Comparison of ENCODE assay signal across 37 cellular contexts in genomic region chr1:72693899-72694298, GRCh38.
DNase-seq lines count a peak whose midpoint lies in the region; ATAC-seq, FAIRE-seq and TF ChIP-seq lines count a peak whose summit lies in the region.
"Had no signal": no experiment of that assay in that cellular context is flagged by ENCODE, and none has a peak within 500 bp of the region (broad histone marks: within the 10 kb centered on the region; RNA-seq: fewer than 3 reads in every experiment).

No MANE protein-coding gene starts in this region.

- H3K4me1 ChIP-seq in K562 (replicated peaks in 1 of 2; ENCODE audit: control insufficient read depth in 2 of 2, insufficient read depth in 2 of 2, low read length in 2 of 2) (no peaks in the 10 kb centered on the region), trophoblast cell (ENCODE audit: control insufficient read depth in 1 of 2, insufficient read depth in 2 of 2, low read length in 2 of 2) (peaks cover 0 to 8% of the 10 kb centered on the region in 2 experiments), HepG2 (ENCODE audit: insufficient read depth, low read length) (no peaks in the 10 kb centered on the region)
- H3K4me1 ChIP-seq: A549; BE2C; BLaER1; BLaER1 treated with 17β-estradiol and CSF1 and Interleukin-3, amounts not matched to agents 10 nM and 100 nM; Caco-2 had no signal

- H4K20me1 ChIP-seq in K562 (replicated peaks; ENCODE audit: control insufficient read depth, insufficient read depth, low read length): no peaks in the 10 kb centered on the region
- H4K20me1 ChIP-seq in HepG2 (ENCODE audit: insufficient read depth, low read length): no peaks in the 10 kb centered on the region
- H4K20me1 ChIP-seq: BLaER1; BLaER1 treated with 17β-estradiol and CSF1 and Interleukin-3, amounts not matched to agents 10 nM and 100 nM had no signal

- H3K14ac ChIP-seq in trophoblast cell (ENCODE audit: low read length): no peak overlapping the region

- in situ Hi-C loops in K562 (cut with MboI) (no loop called here), HepG2 (cut with HindIII; ENCODE audit: extremely low pct_ligation_motif_present, low pct_unique_long_range_greater_than_20kb) (no loop called here)

- H3K4me3 Mint-ChIP-seq in type B pancreatic cell (peak overlapping the region; percentile 40), osteocyte (ENCODE audit: unreplicated experiment) (no peak overlapping the region)
- H3K4me3 Mint-ChIP-seq: B cell; CD14-positive monocyte; CD4-positive, alpha-beta memory T cell; CD4-positive, alpha-beta T cell; CD4-positive, CD25-positive, alpha-beta regulatory T cell; CD8-positive, alpha-beta memory T cell; CD8-positive, alpha-beta T cell had no signal

- H2AFZ ChIP-seq in K562 (ENCODE audit: low read depth, low read length) (no peak overlapping the region), trophoblast cell (ENCODE audit: insufficient read depth, low read length, poor library complexity) (no peak overlapping the region), HepG2 (ENCODE audit: low read length) (no peak overlapping the region)

- peaks cover 7% of the 10 kb centered on the region for H3K79me1 ChIP-seq in trophoblast cell (ENCODE audit: low read length)

- H3K27me3 Mint-ChIP-seq in type B pancreatic cell (no peaks in the 10 kb centered on the region), osteocyte (ENCODE audit: unreplicated experiment) (no peaks in the 10 kb centered on the region)
- H3K27me3 Mint-ChIP-seq: B cell; CD4-positive, alpha-beta memory T cell; CD4-positive, alpha-beta T cell; CD4-positive, CD25-positive, alpha-beta regulatory T cell; CD8-positive, alpha-beta memory T cell had no signal

- H3K9ac ChIP-seq in K562 (ENCODE audit: insufficient read depth in 1 of 2, low read depth in 2 of 2, low read length in 2 of 2) (no peak overlapping the region), trophoblast cell (ENCODE audit: low read length) (no peak overlapping the region), HepG2 (ENCODE audit: insufficient read depth, low read depth, low read length) (no peak overlapping the region)
- H3K9ac ChIP-seq: BLaER1; BLaER1 treated with 17β-estradiol and CSF1 and Interleukin-3, amounts not matched to agents 10 nM and 100 nM had no signal

- FAIRE-seq in K562 (lab: Jason Lieb, UNC) (no peak), HepG2 (lab: Jason Lieb, UNC) (no peak)
- FAIRE-seq: A204.1, A549, D721Med had no signal

- H3K4me1 Mint-ChIP-seq in type B pancreatic cell (ENCODE audit: unreplicated experiment): no peaks in the 10 kb centered on the region
- no peaks in the 10 kb centered on the region for H3K4me1 Mint-ChIP-seq in osteocyte (ENCODE audit: unreplicated experiment)
- H3K4me1 Mint-ChIP-seq: B cell; CD14-positive monocyte; CD4-positive, alpha-beta memory T cell; CD4-positive, CD25-positive, alpha-beta regulatory T cell; CD8-positive, alpha-beta memory T cell had no signal

- no peak for TF ChIP-seq POLR2A in K562 (conservative IDR thresholded peaks at IDR 0.05)
- no peak for TF ChIP-seq POLR2A in HepG2 (IDR thresholded peaks at IDR 0.05; ENCODE audit: insufficient read depth in 1 of 2, low read depth in 2 of 2, low read length in 2 of 2)

- POLR2A ChIA-PET in K562 (lab: Yijun Ruan, JAX) (no interaction called here), HepG2 (lab: Yijun Ruan, JAX) (no interaction called here)

- H2BK120ac ChIP-seq in trophoblast cell (ENCODE audit: insufficient read depth, low read length, poor library complexity): no peak overlapping the region

- H4K12ac ChIP-seq in trophoblast cell (ENCODE audit: low read depth, low read length): no peak overlapping the region

- 0% methylated on average over 1 of the region's 1 CpG for WGBS in K562 (ENCODE audit: insufficient coverage, low coverage, missing lambda C conversion rate)
- WGBS in trophoblast cell (ENCODE audit: extremely low coverage, insufficient coverage, insufficient read length): no CpG with 5 or more reads among the region's 1 CpG
- WGBS in HepG2 (ENCODE audit: low lambda C conversion rate): 0% methylated on average over 1 of the region's 1 CpG

- peak overlapping the region; percentile 38 for H3K27ac Mint-ChIP-seq in type B pancreatic cell
- H3K27ac Mint-ChIP-seq in osteocyte (ENCODE audit: unreplicated experiment): no peak overlapping the region
- H3K27ac Mint-ChIP-seq: B cell; CD14-positive monocyte; CD4-positive, alpha-beta memory T cell; CD4-positive, alpha-beta T cell; CD4-positive, CD25-positive, alpha-beta regulatory T cell; CD8-positive, alpha-beta memory T cell; CD8-positive, alpha-beta T cell had no signal

- ATAC-seq in K562 (no peak), HepG2 (no peak), HG02885 (IDR thresholded peaks at IDR 0.05; ENCODE audit: poor library complexity, unreplicated experiment) (no peak)
- ATAC-seq: A549; CD8-positive, alpha-beta T cell had no signal

- H3K27ac ChIP-seq in VCaP (peak overlapping the region; percentile 77), K562 (ENCODE audit: extremely low read depth, low read depth, low read length) (no peak overlapping the region), trophoblast cell (ENCODE audit: low read depth, low read length) (peak overlapping the region; percentile 77), HepG2 (ENCODE audit: extremely low read length, insufficient read depth, low read length) (no peak overlapping the region)
- H3K27ac ChIP-seq: 22Rv1; A549; BLaER1; BLaER1 treated with 17β-estradiol and CSF1 and Interleukin-3, amounts not matched to agents 10 nM and 100 nM; C4-2B had no signal

- H3K9me1 ChIP-seq in K562 (ENCODE audit: control insufficient read depth, insufficient read depth, low read length): no peaks in the 10 kb centered on the region

- H3K4ac ChIP-seq in trophoblast cell (ENCODE audit: low read depth, low read length): no peak overlapping the region

- no TSS peak for BruUV-seq in K562 (replicated peaks; lab: Mats Ljungman, UMichigan)
- no TSS peak for BruUV-seq in HepG2 (replicated peaks; lab: Mats Ljungman, UMichigan)

- no peak for TF ChIP-seq RAD21 in K562 (CRISPR knock-in tag; conservative IDR thresholded peaks at IDR 0.05 in 1 of 2, IDR thresholded peaks at IDR 0.05 in 1 of 2)
- TF ChIP-seq RAD21 in HepG2 (CRISPR knock-in tag; IDR thresholded peaks at IDR 0.05): no peak

- H4K91ac ChIP-seq in trophoblast cell (ENCODE audit: low read depth, low read length): no peak overlapping the region

- H3K4me2 ChIP-seq in K562 (ENCODE audit: insufficient read depth, low read length) (no peak overlapping the region), trophoblast cell (ENCODE audit: low read length) (no peak overlapping the region), HepG2 (ENCODE audit: low read depth, low read length) (no peak overlapping the region)
- H3K4me2 ChIP-seq: A549; BLaER1; BLaER1 treated with 17β-estradiol and CSF1 and Interleukin-3, amounts not matched to agents 10 nM and 100 nM had no signal

- H2BK12ac ChIP-seq in trophoblast cell (ENCODE audit: low read length): no peak overlapping the region

- no peaks in the 10 kb centered on the region; the same call in 1 of the 2 replicates for H3K9me3 ChIP-seq in K562 (replicated peaks; ENCODE audit: control insufficient read depth, insufficient read depth, low read depth, low read length)
- peaks cover 4% of the 10 kb centered on the region for H3K9me3 ChIP-seq in trophoblast cell (ENCODE audit: insufficient read depth, low read depth, low read length)
- H3K9me3 ChIP-seq in HepG2 (ENCODE audit: low read length): peaks cover 94% of the 10 kb centered on the region
- H3K9me3 ChIP-seq: A549, BE2C, Caco-2 had no signal

- TF ChIP-seq EP300 in K562 (IDR thresholded peaks at IDR 0.05; ENCODE audit: low read length) (no peak), HepG2 (IDR thresholded peaks at IDR 0.05; ENCODE audit: low read depth in 2 of 2, low read length in 2 of 2) (no peak), HepG2 (CRISPR knock-in tag; IDR thresholded peaks at IDR 0.05; ENCODE audit: borderline replicate concordance) (no peak)

- intact Hi-C loops in K562 (cut with micrococcal nuclease): no loop called here
- intact Hi-C loops in HepG2 (cut with micrococcal nuclease; ENCODE audit: unreplicated experiment): no loop called here

- no peak overlapping the region for H4K8ac ChIP-seq in trophoblast cell (ENCODE audit: low read depth, low read length)

- no peak overlapping the region for H3K18ac ChIP-seq in trophoblast cell (ENCODE audit: low read length)

- CTCF ChIA-PET in K562 (lab: Yijun Ruan, JAX; ENCODE audit: low intra/inter-chr PET ratio) (no interaction called here), HepG2 (lab: Yijun Ruan, JAX; ENCODE audit: low intra/inter-chr PET ratio, low total read pairs) (no interaction called here)

- H3K27me3 ChIP-seq in K562 (ENCODE audit: control insufficient read depth in 2 of 2, insufficient read depth in 2 of 2, low read length in 2 of 2) (no peaks in the 10 kb centered on the region), trophoblast cell (ENCODE audit: insufficient read depth, low read length) (no peaks in the 10 kb centered on the region), HepG2 (ENCODE audit: control insufficient read depth in 1 of 2, insufficient read depth in 2 of 2, low read length in 2 of 2) (no peaks in the 10 kb centered on the region)
- H3K27me3 ChIP-seq: BE2C; BLaER1; BLaER1 treated with 17β-estradiol and CSF1 and Interleukin-3, amounts not matched to agents 10 nM and 100 nM had no signal

- H3K9me3 Mint-ChIP-seq in type B pancreatic cell (peaks cover 9% of the 10 kb centered on the region), osteocyte (ENCODE audit: unreplicated experiment) (peaks cover 29% of the 10 kb centered on the region)

- no peak overlapping the region for H2AK5ac ChIP-seq in trophoblast cell (ENCODE audit: low read length)

- no peak overlapping the region for H2BK5ac ChIP-seq in trophoblast cell (ENCODE audit: low read depth, low read length, poor library complexity)

- H3K36me3 ChIP-seq in K562 (ENCODE audit: control insufficient read depth, insufficient read depth, low read length): no peaks in the 10 kb centered on the region
- no peaks in the 10 kb centered on the region for H3K36me3 ChIP-seq in trophoblast cell (ENCODE audit: control insufficient read depth in 1 of 2, insufficient read depth in 2 of 2, low read length in 2 of 2)
- H3K36me3 ChIP-seq in HepG2 (replicated peaks in 1 of 2; ENCODE audit: control insufficient read depth in 1 of 2, insufficient read depth in 2 of 2, low read length in 2 of 2): no peaks in the 10 kb centered on the region
- H3K36me3 ChIP-seq: BE2C; BLaER1; BLaER1 treated with 17β-estradiol and CSF1 and Interleukin-3, amounts not matched to agents 10 nM and 100 nM had no signal

- TF ChIP-seq CTCF in VCaP (conservative IDR thresholded peaks at IDR 0.05) (no peak), K562 (IDR thresholded peaks at IDR 0.05 in 2 of 3, conservative IDR thresholded peaks at IDR 0.05 in 1 of 3; ENCODE audit: insufficient read depth in 2 of 3, low read depth in 1 of 3, low read length in 3 of 3) (no peak), type B pancreatic cell (conservative IDR thresholded peaks at IDR 0.05) (no peak), HepG2 (CRISPR knock-in tag; IDR thresholded peaks at IDR 0.05) (no peak), osteocyte (IDR thresholded peaks at IDR 0.05) (no peak)

- H3K4me3 ChIP-seq in K562 (no peak overlapping the region), trophoblast cell (ENCODE audit: low read depth, low read length) (no peak overlapping the region), HepG2 (replicated peaks in 1 of 3; ENCODE audit: insufficient read depth in 1 of 3, low read depth in 2 of 3, low read length in 3 of 3) (no peak overlapping the region)
- H3K4me3 ChIP-seq: A549; BLaER1; BLaER1 treated with 17β-estradiol and CSF1 and Interleukin-3, amounts not matched to agents 10 nM and 100 nM had no signal

- H3K23ac ChIP-seq in trophoblast cell (ENCODE audit: low read length): no peak overlapping the region

- DNase-seq in K562 (ENCODE audit: extremely low read depth in 1 of 4, low spot score in 3 of 4): no peak
- DNase-seq in trophoblast cell: no peak
- no peak for DNase-seq in type B pancreatic cell (ENCODE audit: extremely low spot score, unreplicated experiment)
- no peak for DNase-seq in HepG2 (ENCODE audit: low spot score)
- DNase-seq in NK-92 (lab: John Stamatoyannopoulos, UW; ENCODE audit: unreplicated experiment): no peak
- no peak for DNase-seq in osteocyte (ENCODE audit: extremely low spot score, unreplicated experiment)
- DNase-seq: 8988T; ACHN; AML-193; BE2C; C1 segment of cervical spinal cord; Calu3; CD4-positive, alpha-beta memory T cell; CD4-positive, alpha-beta T cell; CD4-positive, CD25-positive, alpha-beta regulatory T cell; CD8-positive, alpha-beta memory T cell; CD8-positive, alpha-beta T cell; COR-L47; DMS 273 treated with DMSO at 0.1 percent for 48 hours; DMS153; DMS53; DMS79; DMS79 treated with DMSO at 0.1 percent for 48 hours; DND-41; EL had no signal

- H3K79me2 ChIP-seq in K562 (ENCODE audit: control insufficient read depth, insufficient read depth, low read length): no peaks in the 10 kb centered on the region
- H3K79me2 ChIP-seq in trophoblast cell (ENCODE audit: control insufficient read depth, insufficient read depth, low read length, poor library complexity): no peaks in the 10 kb centered on the region
- H3K79me2 ChIP-seq in HepG2 (ENCODE audit: insufficient read depth, low read length): no peaks in the 10 kb centered on the region

- H3K36me3 Mint-ChIP-seq in type B pancreatic cell (no peaks in the 10 kb centered on the region), osteocyte (ENCODE audit: unreplicated experiment) (no peaks in the 10 kb centered on the region)
- H3K36me3 Mint-ChIP-seq: CD14-positive monocyte; CD4-positive, alpha-beta memory T cell; CD4-positive, CD25-positive, alpha-beta regulatory T cell; CD8-positive, alpha-beta memory T cell; CD8-positive, alpha-beta T cell had no signal

Comparison
In these comparisons a context has a peak if more than half of its experiments do, and no peak if none do; other contexts are left out.
1. H3K27ac ChIP-seq: peak in VCaP (single experiment) and trophoblast cell (single experiment); none in K562 (single experiment) and HepG2 (single experiment).